Comparison of ENCODE assay signal across 8 cellular contexts in the genomic region with DNA sequence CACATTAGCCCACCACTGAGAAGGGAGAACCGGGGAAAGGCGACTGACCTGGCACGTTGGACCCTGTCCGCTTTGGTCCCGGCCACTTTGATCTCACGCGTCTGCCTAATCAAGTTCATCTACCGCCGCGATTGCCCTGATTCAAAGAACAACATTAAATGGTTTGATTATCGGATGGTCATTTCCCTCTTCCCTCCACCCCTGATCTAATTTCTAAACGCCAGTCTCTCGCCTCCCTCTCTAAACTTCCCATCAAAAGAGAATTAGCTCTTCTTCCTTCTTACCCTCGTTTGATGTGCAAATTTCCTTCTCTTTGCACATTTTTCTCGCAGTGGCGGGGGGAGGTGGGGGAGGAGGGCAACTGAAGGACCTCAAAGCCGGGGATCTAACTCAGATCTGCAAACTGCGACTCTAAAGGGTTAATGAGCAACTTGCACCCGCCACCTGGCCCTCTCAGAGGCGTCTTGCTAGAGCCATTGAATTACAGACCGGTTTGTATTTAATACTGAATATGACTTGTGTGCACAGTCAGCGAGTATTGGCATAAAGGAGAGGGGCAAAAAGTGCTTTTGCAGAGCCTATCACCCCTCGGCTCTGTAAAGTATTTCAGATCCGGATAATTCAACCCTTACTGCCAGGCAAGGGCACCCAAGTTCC. TPM values are rescaled to one million over a fixed set of nuclear protein-coding genes. Genes with fewer than 3 reads are reported as not detected.
DNase-seq lines count a peak whose midpoint lies in the region; ATAC-seq, FAIRE-seq and TF ChIP-seq lines count a peak whose summit lies in the region.

No MANE protein-coding gene starts in this region.

- H3K4me1 Mint-ChIP-seq in mesothelial cell of epicardium: peaks cover 32% of the 10 kb centered on the region

- FAIRE-seq in A549 (lab: Jason Lieb, UNC) (no peak), frontal cortex (lab: Jason Lieb, UNC) (no peak)

- peak overlapping the region; percentile 72 for H3K4me2 ChIP-seq in A549

- peak; percentile 19 to 36; a peak in 5 of 6 replicates for ATAC-seq in A549
- ATAC-seq in GM21786 (IDR thresholded peaks at IDR 0.05; ENCODE audit: unreplicated experiment): no peak
- ATAC-seq in GM18505 (IDR thresholded peaks at IDR 0.05; ENCODE audit: unreplicated experiment): no peak

- peak in 1 of 2 experiments; percentile 50 for DNase-seq in A549 (ENCODE audit: low read depth in 1 of 2, low spot score in 1 of 2)
- peak in 1 of 2 experiments; percentile 40 for DNase-seq in mesothelial cell of epicardium (ENCODE audit: low spot score in 2 of 2, unreplicated experiment in 2 of 2)
- no peak for DNase-seq in A172 (ENCODE audit: low spot score)
- DNase-seq in frontal cortex (ENCODE audit: low spot score in 2 of 2): no peak

- H3K27me3 ChIP-seq in HUES48 (ENCODE audit: control insufficient read depth, insufficient read depth, low read length) (peaks cover 93% of the 10 kb centered on the region), ectodermal cell (ENCODE audit: control insufficient read depth, insufficient read depth, low read length, poor library complexity, severe bottlenecking) (peaks cover 85% of the 10 kb centered on the region)

- WGBS in A549 (ENCODE audit: missing lambda C conversion rate): 2% methylated on average over 24 of the region's 24 CpGs
- 0 to 1% methylated on average over 23 to 24 of the region's 24 CpGs for WGBS in ectodermal cell, 2 experiments

- peak overlapping the region; percentile 80 for H3K4me3 Mint-ChIP-seq in mesothelial cell of epicardium

- TF ChIP-seq CTCF in A549 (IDR thresholded peaks at IDR 0.05) (no peak), mesothelial cell of epicardium (IDR thresholded peaks at IDR 0.05; ENCODE audit: unreplicated experiment) (no peak)

- TF ChIP-seq EP300 in A549 (IDR thresholded peaks at IDR 0.05): no peak

- CTCF ChIA-PET in A549 (lab: Yijun Ruan, JAX): interaction anchor here (0.6 to 12.2 kb wide), 30 partner anchors 8 to 415 kb away, joined by 3 to 385 read pairs (median 5); no protein-coding TSS in a partner anchor

- H3K27me3 Mint-ChIP-seq in mesothelial cell of epicardium (ENCODE audit: low read depth): peaks cover 83% of the 10 kb centered on the region

- H3K27ac Mint-ChIP-seq in mesothelial cell of epicardium: no peak overlapping the region

- H3K4me1 ChIP-seq in A549: peaks cover 38% of the 10 kb centered on the region
- peaks cover 11% of the 10 kb centered on the region for H3K4me1 ChIP-seq in HUES48 (ENCODE audit: control insufficient read depth, insufficient read depth, low read length)
- H3K4me1 ChIP-seq in ectodermal cell (ENCODE audit: control insufficient read depth, insufficient read depth, low read length): peaks cover 3% of the 10 kb centered on the region

- peak overlapping the region; percentile 89 to 94 for H3K27ac ChIP-seq in A549
- peak overlapping the region; percentile 21 for H3K27ac ChIP-seq in HUES48 (ENCODE audit: low read depth, low read length)
- H3K27ac ChIP-seq in ectodermal cell (ENCODE audit: insufficient read depth, low read depth, low read length, poor library complexity, severe bottlenecking): no peak overlapping the region

- TF ChIP-seq POLR2A in A549 (IDR thresholded peaks at IDR 0.05; ENCODE audit: low read length) (no peak), GM18505 (IDR thresholded peaks at IDR 0.05; ENCODE audit: borderline replicate concordance, extremely low read depth, insufficient read depth, insufficient read length) (no peak)

- H3K9me3 ChIP-seq in A549: no peaks in the 10 kb centered on the region
- H3K9me3 ChIP-seq in HUES48 (ENCODE audit: control insufficient read depth, insufficient read depth, low read length): no peaks in the 10 kb centered on the region
- no peaks in the 10 kb centered on the region for H3K9me3 ChIP-seq in ectodermal cell (ENCODE audit: control insufficient read depth, low read length)

- no peaks in the 10 kb centered on the region for H3K36me3 ChIP-seq in HUES48 (ENCODE audit: control insufficient read depth, insufficient read depth, low read length)
- H3K36me3 ChIP-seq in ectodermal cell (ENCODE audit: control insufficient read depth, insufficient read depth, low read length): no peaks in the 10 kb centered on the region

- H3K9me3 Mint-ChIP-seq in mesothelial cell of epicardium: no peaks in the 10 kb centered on the region

- no peak overlapping the region for H3K9ac ChIP-seq in HUES48 (ENCODE audit: low read depth, low read length)

- peak overlapping the region; percentile 83 for H3K4me3 ChIP-seq in A549
- peak overlapping the region; percentile 82 for H3K4me3 ChIP-seq in HUES48 (ENCODE audit: low read depth, low read length)
- H3K4me3 ChIP-seq in ectodermal cell (ENCODE audit: insufficient read depth, low read depth, low read length): peak overlapping the region; percentile 64

- no peak for TF ChIP-seq RAD21 in A549 (conservative IDR thresholded peaks at IDR 0.05 in 1 of 2, IDR thresholded peaks at IDR 0.05 in 1 of 2)

- POLR2A ChIA-PET in A549 (lab: Yijun Ruan, JAX): interaction anchor here (1.0 to 3.6 kb wide), 8 partner anchors 130 to 253 kb away, joined by 3 to 44 read pairs (median 5); no protein-coding TSS in a partner anchor

- no peaks in the 10 kb centered on the region for H3K36me3 Mint-ChIP-seq in mesothelial cell of epicardium

TF ChIP-seq in A549, 52 proteins besides CTCF, POLR2A, EP300 and RAD21:
- TF ChIP-seq MAFK (IDR thresholded peaks at IDR 0.05; ENCODE audit: partially characterized antibody) (peak; percentile 84), HDAC2 (IDR thresholded peaks at IDR 0.05) (0 out of 2 replicates have a peak, but pooled peaks have one; percentile 58), ZNF302 (CRISPR knock-in tag; IDR thresholded peaks at IDR 0.05) (no peak)

RNA-seq across cellular contexts. Expression of gene DKK1, which starts 0.6 kb away (rescaled TPM):
- polyA plus RNA-seq in A549 (2011; rRNA removed): 375 and 538 TPM in 2 replicates
- 180 and 210 TPM in 2 replicates for polyA plus RNA-seq in A549 (2012; cell fraction: cytosol; rRNA removed)
- polyA plus RNA-seq in A549 (2012; cell fraction: nucleus; rRNA removed): 248 and 254 TPM in 2 replicates
- 109 to 122 TPM (median 117 TPM) in 3 replicates for polyA plus RNA-seq in A549 (2017; fragmentation: RNase III; extraction: RNeasy Plus Mini Kit Qiagen cat#74134 plus additional on column Dnase treatment)
- 114 and 171 TPM in 2 replicates for polyA minus RNA-seq in A549 (2011; rRNA and poly(A)+ RNA removed)
- 34.7 TPM for polyA plus RNA-seq in ectodermal cell (2013, experiment 1 of 4)
- polyA plus RNA-seq in ectodermal cell (2013, experiment 2 of 4): 49.9 TPM
- polyA plus RNA-seq in ectodermal cell (2013, experiment 3 of 4): 45.6 TPM
- 61.7 TPM for polyA plus RNA-seq in ectodermal cell (2013, experiment 4 of 4)
- 12.7 to 13.3 TPM (median 13.0 TPM) in 3 replicates for total RNA-seq in mesothelial cell of epicardium
- 997 and 1,320 TPM in 2 replicates for total RNA-seq in A172 (2014; rRNA removed; shearing (Covaris generic))
- 6.5 TPM for total RNA-seq in frontal cortex

Comparison
In these comparisons a context has a peak if more than half of its experiments do, and no peak if none do; other contexts are left out.
1. ATAC-seq: peak in A549 (2 of 2); none in GM21786 (single experiment) and GM18505 (single experiment).
2. RNA of gene DKK1, which starts 0.6 kb away (total RNA-seq): 997 to 1,320 TPM in A172; 12.7 to 13.3 TPM in mesothelial cell of epicardium and 6.5 TPM in frontal cortex (single experiment); every median in the first group is over 10 times any median in the second.
3. Peak in every context shown above with its lines, with median percentiles within 50 percentile points of each other: H3K4me3 ChIP-seq.